ENCODE assay signal across 21 cellular contexts in genomic region chr6:119483936-119484335, GRCh38.
"Had no signal": no experiment of that assay in that cellular context is flagged by ENCODE, and none has a peak within 500 bp of the region (broad histone marks: within the 10 kb centered on the region; RNA-seq: fewer than 3 reads in every experiment).

No MANE protein-coding gene starts in this region.

- H3K36me3 ChIP-seq: brain microvascular endothelial cell, colonic mucosa, neutrophil, sigmoid colon had no signal

- H3K4me1 ChIP-seq: parathyroid adenoma had no signal

- H3K79me2 ChIP-seq: parathyroid adenoma had no signal

- H3K27me3 ChIP-seq: brain microvascular endothelial cell, colonic mucosa, neutrophil, sigmoid colon had no signal

- ATAC-seq: activated CD8-positive, alpha-beta memory T cell treated with anti-CD3 and anti-CD28 coated beads, Interleukin-2, amount 10 ng/mL, durations not matched to agents 7 days and 5 days; naive thymus-derived CD4-positive, alpha-beta T cell; T-cell had no signal

- H3K9ac ChIP-seq: parathyroid adenoma had no signal

- H3K27me3 Mint-ChIP-seq: activated CD8-positive, alpha-beta memory T cell treated with anti-CD3 and anti-CD28 coated beads, Interleukin-2, amount 10 ng/mL, durations not matched to agents 7 days and 5 days had no signal

- H3K27ac Mint-ChIP-seq: activated CD4-positive, alpha-beta memory T cell treated with anti-CD3 and anti-CD28 coated beads, Interleukin-2, amount 10 ng/mL, durations not matched to agents 7 days and 5 days; activated CD8-positive, alpha-beta memory T cell treated with anti-CD3 and anti-CD28 coated beads, Interleukin-2, amount 10 ng/mL, durations not matched to agents 7 days and 5 days; activated naive CD4-positive, alpha-beta T cell treated with anti-CD3 and anti-CD28 coated beads for 36 hours; activated T-helper 2 cell treated with anti-CD3 and anti-CD28 coated beads, Interferon-gamma antibody, Interleukin-2, Interleukin-4, amounts not matched to agents 10 μg/mL and 5 μg/mL and 100 μg/mL, durations not matched to agents 14 hours and 24 hours and 36 hours; endodermal cell; naive thymus-derived CD4-positive, alpha-beta T cell; T-cell had no signal

- H3K4me1 Mint-ChIP-seq: T-cell had no signal

- H3K9me3 ChIP-seq: colonic mucosa, neutrophil, sigmoid colon had no signal

- H3K36me3 Mint-ChIP-seq: T-cell had no signal

- H2AFZ ChIP-seq: parathyroid adenoma had no signal

- H3K4me3 ChIP-seq: colonic mucosa, sigmoid colon had no signal

- DNase-seq: activated CD4-positive, alpha-beta memory T cell treated with anti-CD3 and anti-CD28 coated beads, Interleukin-2, amount 10 ng/mL, durations not matched to agents 7 days and 5 days; activated CD4-positive, alpha-beta T cell treated with anti-CD3 and anti-CD28 coated beads for 48 hours; activated CD4-positive, CD25-positive, alpha-beta regulatory T cell; activated CD8-positive, alpha-beta memory T cell treated with anti-CD3 and anti-CD28 coated beads, Interleukin-2, amount 10 ng/mL, durations not matched to agents 7 days and 5 days; activated naive CD4-positive, alpha-beta T cell treated with anti-CD3 and anti-CD28 coated beads for 36 hours; anterior cingulate cortex; central memory CD4-positive, alpha-beta T cell; colonic mucosa; endodermal cell; foreskin melanocyte; glutamatergic neuron; hypothalamus; naive thymus-derived CD4-positive, alpha-beta T cell; sigmoid colon; stimulated activated naive CD4-positive, alpha-beta T cell; T-cell; T-helper 9 cell had no signal

- H3K4me3 Mint-ChIP-seq: activated CD4-positive, alpha-beta memory T cell treated with anti-CD3 and anti-CD28 coated beads, Interleukin-2, amount 10 ng/mL, durations not matched to agents 7 days and 5 days; activated CD8-positive, alpha-beta memory T cell treated with anti-CD3 and anti-CD28 coated beads, Interleukin-2, amount 10 ng/mL, durations not matched to agents 7 days and 5 days; activated naive CD4-positive, alpha-beta T cell treated with anti-CD3 and anti-CD28 coated beads for 36 hours; endodermal cell; naive thymus-derived CD4-positive, alpha-beta T cell; T-cell had no signal

- H3K9me3 Mint-ChIP-seq: activated CD4-positive, alpha-beta memory T cell treated with anti-CD3 and anti-CD28 coated beads, Interleukin-2, amount 10 ng/mL, durations not matched to agents 7 days and 5 days had no signal

- H3K27ac ChIP-seq: brain microvascular endothelial cell, colonic mucosa, neutrophil, parathyroid adenoma, sigmoid colon had no signal
